In the genomic region with DNA sequence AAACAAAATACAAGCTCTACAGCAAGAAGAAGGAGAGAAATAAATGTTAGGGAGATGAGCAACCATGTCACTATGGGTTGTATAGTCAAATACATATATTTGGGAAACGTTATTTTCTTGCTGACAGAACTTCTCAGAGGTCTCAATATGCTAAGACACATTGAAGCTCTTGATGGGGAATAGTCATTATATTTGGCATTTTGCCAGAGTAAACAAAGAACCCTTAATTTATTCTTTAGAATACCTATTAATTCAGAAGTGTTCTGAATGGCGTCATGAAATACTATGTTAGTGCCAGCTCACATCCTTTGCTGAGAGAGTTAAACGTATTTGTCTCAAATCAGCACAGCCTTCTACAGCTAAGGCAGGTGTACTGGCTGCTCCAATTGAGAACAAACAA, we compare ENCODE assay signal across 22 cellular contexts.
DNase-seq lines count a peak whose midpoint lies in the region; ATAC-seq, FAIRE-seq and TF ChIP-seq lines count a peak whose summit lies in the region.
"Had no signal": no experiment of that assay in that cellular context is flagged by ENCODE, and none has a peak within 500 bp of the region (broad histone marks: within the 10 kb centered on the region; RNA-seq: fewer than 3 reads in every experiment).

No MANE protein-coding gene starts in this region.

- H3K27ac ChIP-seq in HepG2 (ENCODE audit: extremely low read length, insufficient read depth, low read length), result no peak overlapping the region
- no peak overlapping the region for H3K27ac ChIP-seq in right lobe of liver
- no peak overlapping the region for H3K27ac ChIP-seq in K562 (ENCODE audit: extremely low read depth, low read depth, low read length)
- H3K27ac ChIP-seq: 22Rv1, BLaER1, C4-2B, GM23248 had no signal

- no peak overlapping the region for H3K4me2 ChIP-seq in HepG2 (ENCODE audit: low read depth, low read length)
- H3K4me2 ChIP-seq in K562 (ENCODE audit: insufficient read depth, low read length), result no peak overlapping the region
- H3K4me2 ChIP-seq: BLaER1 had no signal

- BruUV-seq in HepG2 (replicated peaks; lab: Mats Ljungman, UMichigan) (no TSS peak), K562 (replicated peaks; lab: Mats Ljungman, UMichigan) (no TSS peak)

- POLR2A ChIA-PET in HepG2 (lab: Yijun Ruan, JAX) (no interaction called here), K562 (lab: Yijun Ruan, JAX) (no interaction called here)

- H3K4me1 ChIP-seq in HepG2 (ENCODE audit: insufficient read depth, low read length) (no peaks in the 10 kb centered on the region), right lobe of liver (no peaks in the 10 kb centered on the region), K562 (replicated peaks in 1 of 2; ENCODE audit: control insufficient read depth in 2 of 2, insufficient read depth in 2 of 2, low read length in 2 of 2) (no peaks in the 10 kb centered on the region)
- H3K4me1 ChIP-seq: BLaER1, Caco-2 had no signal

- H3K9me1 ChIP-seq in K562 (ENCODE audit: control insufficient read depth, insufficient read depth, low read length), result no peaks in the 10 kb centered on the region

- in situ Hi-C loops in HepG2 (cut with HindIII; ENCODE audit: extremely low pct_ligation_motif_present, low pct_unique_long_range_greater_than_20kb), result no loop called here
- in situ Hi-C loops in K562 (cut with MboI), result no loop called here

- TF ChIP-seq CTCF in HepG2 (CRISPR knock-in tag; IDR thresholded peaks at IDR 0.05) (no peak), right lobe of liver (IDR thresholded peaks at IDR 0.05) (no peak), K562 (IDR thresholded peaks at IDR 0.05 in 2 of 3, conservative IDR thresholded peaks at IDR 0.05 in 1 of 3; ENCODE audit: insufficient read depth in 2 of 3, low read depth in 1 of 3, low read length in 3 of 3) (no peak)

- TF ChIP-seq RAD21 in HepG2 (CRISPR knock-in tag; IDR thresholded peaks at IDR 0.05) (no peak), K562 (CRISPR knock-in tag; conservative IDR thresholded peaks at IDR 0.05 in 1 of 2, IDR thresholded peaks at IDR 0.05 in 1 of 2) (no peak)

- H3K79me2 ChIP-seq in HepG2 (ENCODE audit: insufficient read depth, low read length) (no peaks in the 10 kb centered on the region), K562 (ENCODE audit: control insufficient read depth, insufficient read depth, low read length) (no peaks in the 10 kb centered on the region)

- no peaks in the 10 kb centered on the region for H3K36me3 Mint-ChIP-seq in stimulated activated memory B cell treated with anti-CD40 and anti-IgM and Interleukin-4, amounts not matched to agents 10 μg/mL and 1 μg/mL and 100 μg/mL, for 72 hours
- H3K36me3 Mint-ChIP-seq: CD4-positive, CD25-positive, alpha-beta regulatory T cell; CD8-positive, alpha-beta T cell had no signal

- no peak overlapping the region for H3K9ac ChIP-seq in HepG2 (ENCODE audit: insufficient read depth, low read depth, low read length)
- H3K9ac ChIP-seq in K562 (ENCODE audit: insufficient read depth in 1 of 2, low read depth in 2 of 2, low read length in 2 of 2), result no peak overlapping the region
- H3K9ac ChIP-seq: BLaER1, GM23248 had no signal

- no peak for FAIRE-seq in HepG2 (lab: Jason Lieb, UNC)
- FAIRE-seq in K562 (lab: Jason Lieb, UNC), result no peak
- FAIRE-seq: A204.1, G401.6, GM12892, H1 had no signal

- H3K4me3 ChIP-seq in HepG2 (replicated peaks in 1 of 3; ENCODE audit: insufficient read depth in 1 of 3, low read depth in 2 of 3, low read length in 3 of 3) (no peak overlapping the region), right lobe of liver (no peak overlapping the region), K562 (no peak overlapping the region)
- H3K4me3 ChIP-seq: BLaER1, GM23248 had no signal

- ATAC-seq in HepG2 (no peak), right lobe of liver (no peak), K562 (no peak)
- no peak for ATAC-seq in stimulated activated memory B cell treated with anti-CD40 and anti-IgM and Interleukin-4, amounts not matched to agents 10 μg/mL and 1 μg/mL and 100 μg/mL, for 72 hours
- ATAC-seq: CD8-positive, alpha-beta T cell had no signal

- no peaks in the 10 kb centered on the region for H3K27me3 Mint-ChIP-seq in stimulated activated memory B cell treated with anti-CD40 and anti-IgM and Interleukin-4, amounts not matched to agents 10 μg/mL and 1 μg/mL and 100 μg/mL, for 72 hours
- H3K27me3 Mint-ChIP-seq: B cell had no signal

- H3K27me3 ChIP-seq in HepG2 (ENCODE audit: control insufficient read depth in 1 of 2, insufficient read depth in 2 of 2, low read length in 2 of 2), result no peaks in the 10 kb centered on the region
- no peaks in the 10 kb centered on the region for H3K27me3 ChIP-seq in right lobe of liver
- no peaks in the 10 kb centered on the region for H3K27me3 ChIP-seq in K562 (ENCODE audit: control insufficient read depth in 2 of 2, insufficient read depth in 2 of 2, low read length in 2 of 2)
- H3K27me3 ChIP-seq: BLaER1 had no signal

- H4K20me1 ChIP-seq in HepG2 (ENCODE audit: insufficient read depth, low read length) (no peaks in the 10 kb centered on the region), K562 (replicated peaks; ENCODE audit: control insufficient read depth, insufficient read depth, low read length) (no peaks in the 10 kb centered on the region)
- H4K20me1 ChIP-seq: BLaER1 had no signal

- peak; percentile 13 for DNase-seq in DMS153 (lab: John Stamatoyannopoulos, UW)
- DNase-seq in DMS153 treated with DMSO at 0.1 percent for 48 hours (lab: John Stamatoyannopoulos, UW; ENCODE audit: unreplicated experiment), result no peak
- no peak for DNase-seq in HepG2 (ENCODE audit: low spot score)
- no peak for DNase-seq in right lobe of liver
- no peak for DNase-seq in K562 (ENCODE audit: extremely low read depth in 1 of 4, low spot score in 3 of 4)
- DNase-seq in DMS 273 treated with DMSO at 0.1 percent for 48 hours (lab: John Stamatoyannopoulos, UW), result no peak
- DNase-seq: Caco-2; CD4-positive, CD25-positive, alpha-beta regulatory T cell; CD8-positive, alpha-beta T cell; DND-41; GM23248; H7; HCEC 1CT had no signal

- no peaks in the 10 kb centered on the region for H3K4me1 Mint-ChIP-seq in stimulated activated memory B cell treated with anti-CD40 and anti-IgM and Interleukin-4, amounts not matched to agents 10 μg/mL and 1 μg/mL and 100 μg/mL, for 72 hours
- H3K4me1 Mint-ChIP-seq: B cell; CD4-positive, CD25-positive, alpha-beta regulatory T cell had no signal

- H3K9me3 ChIP-seq in HepG2 (ENCODE audit: low read length) (peaks cover 15% of the 10 kb centered on the region; the same call in 1 of the 2 replicates), right lobe of liver (no peaks in the 10 kb centered on the region), K562 (replicated peaks; ENCODE audit: control insufficient read depth, insufficient read depth, low read depth, low read length) (no peaks in the 10 kb centered on the region; the same call in none of the 2 replicates)
- H3K9me3 ChIP-seq: BLaER1, Caco-2 had no signal

- H3K9me3 Mint-ChIP-seq in stimulated activated memory B cell treated with anti-CD40 and anti-IgM and Interleukin-4, amounts not matched to agents 10 μg/mL and 1 μg/mL and 100 μg/mL, for 72 hours, result peaks cover 2% of the 10 kb centered on the region

- WGBS in HepG2 (ENCODE audit: low lambda C conversion rate), result 0% methylated on average over 3 of the region's 3 CpGs
- 45% methylated on average over 3 of the region's 3 CpGs for WGBS in right lobe of liver (ENCODE audit: insufficient coverage, low coverage, low lambda C conversion rate, missing lambda C conversion rate)
- WGBS in K562 (ENCODE audit: insufficient coverage, low coverage, missing lambda C conversion rate), result 0% methylated on average over 3 of the region's 3 CpGs

- no peak overlapping the region for H2AFZ ChIP-seq in HepG2 (ENCODE audit: low read length)
- H2AFZ ChIP-seq in K562 (ENCODE audit: low read depth, low read length), result no peak overlapping the region
- H2AFZ ChIP-seq: GM23248 had no signal

- H3K27ac Mint-ChIP-seq in stimulated activated memory B cell treated with anti-CD40 and anti-IgM and Interleukin-4, amounts not matched to agents 10 μg/mL and 1 μg/mL and 100 μg/mL, for 72 hours, result no peak overlapping the region
- H3K27ac Mint-ChIP-seq: B cell; CD4-positive, CD25-positive, alpha-beta regulatory T cell; CD8-positive, alpha-beta T cell had no signal

- TF ChIP-seq POLR2A in HepG2 (IDR thresholded peaks at IDR 0.05; ENCODE audit: insufficient read depth in 1 of 2, low read depth in 2 of 2, low read length in 2 of 2) (no peak), right lobe of liver (IDR thresholded peaks at IDR 0.05) (no peak), K562 (conservative IDR thresholded peaks at IDR 0.05) (no peak)

- TF ChIP-seq EP300 in HepG2 (IDR thresholded peaks at IDR 0.05; ENCODE audit: low read depth in 2 of 2, low read length in 2 of 2) (no peak), HepG2 (CRISPR knock-in tag; IDR thresholded peaks at IDR 0.05; ENCODE audit: borderline replicate concordance) (no peak), K562 (IDR thresholded peaks at IDR 0.05; ENCODE audit: low read length) (no peak)

- CTCF ChIA-PET in HepG2 (lab: Yijun Ruan, JAX; ENCODE audit: low intra/inter-chr PET ratio, low total read pairs) (no interaction called here), K562 (lab: Yijun Ruan, JAX; ENCODE audit: low intra/inter-chr PET ratio) (no interaction called here)

- intact Hi-C loops in HepG2 (cut with micrococcal nuclease; ENCODE audit: unreplicated experiment) (no loop called here), right lobe of liver (cut with DNase I) (no loop called here), K562 (cut with micrococcal nuclease) (no loop called here)

- no peak overlapping the region for H3K4me3 Mint-ChIP-seq in stimulated activated memory B cell treated with anti-CD40 and anti-IgM and Interleukin-4, amounts not matched to agents 10 μg/mL and 1 μg/mL and 100 μg/mL, for 72 hours
- H3K4me3 Mint-ChIP-seq: B cell; CD4-positive, CD25-positive, alpha-beta regulatory T cell; CD8-positive, alpha-beta T cell had no signal

- H3K36me3 ChIP-seq in HepG2 (replicated peaks in 1 of 2; ENCODE audit: control insufficient read depth in 1 of 2, insufficient read depth in 2 of 2, low read length in 2 of 2) (no peaks in the 10 kb centered on the region), right lobe of liver (no peaks in the 10 kb centered on the region), K562 (ENCODE audit: control insufficient read depth, insufficient read depth, low read length) (no peaks in the 10 kb centered on the region)
- H3K36me3 ChIP-seq: BLaER1 had no signal

TF ChIP-seq in K562, 482 proteins besides CTCF, POLR2A, EP300 and RAD21:
- TF ChIP-seq ZNF239 (CRISPR knock-in tag; IDR thresholded peaks at IDR 0.05) (no peak), NFIC (IDR thresholded peaks at IDR 0.05) (peak; percentile 85), NFIX (CRISPR knock-in tag; IDR thresholded peaks at IDR 0.05; ENCODE audit: low read depth) (peak; percentile 85), IRF2 (CRISPR knock-in tag; IDR thresholded peaks at IDR 0.05) (no peak)
TF ChIP-seq in K562: peak in this region for 2.
